Comparison of ENCODE assay signal across 8 cellular contexts in genomic region chr18:34976899-34977786, GRCh38.
DNase-seq lines count a peak whose midpoint lies in the region; ATAC-seq and TF ChIP-seq lines count a peak whose summit lies in the region.

No MANE protein-coding gene starts in this region.

- H3K36me3 ChIP-seq in endodermal cell (ENCODE audit: control insufficient read depth, insufficient read depth, low read length) (no peaks in the 10 kb centered on the region), mucosa of descending colon (ENCODE audit: low read depth) (no peaks in the 10 kb centered on the region)

- TF ChIP-seq CTCF in AG09309 (IDR thresholded peaks at IDR 0.05; ENCODE audit: control insufficient read depth, insufficient read depth, low read depth, low read length, missing control alignments) (no peak), endodermal cell (conservative IDR thresholded peaks at IDR 0.05) (no peak), mucosa of descending colon (IDR thresholded peaks at IDR 0.05) (no peak)

- peaks cover 4% of the 10 kb centered on the region for H3K4me1 ChIP-seq in endodermal cell (ENCODE audit: control insufficient read depth, insufficient read depth, low read length)
- H3K4me1 ChIP-seq in mucosa of descending colon (ENCODE audit: low read depth), result peaks cover 16% of the 10 kb centered on the region

- no peak overlapping the region for H3K27ac ChIP-seq in endodermal cell (ENCODE audit: low read depth, low read length)

- DNase-seq in AG09309 (ENCODE audit: low read depth), result no peak
- peak; percentile 78 for DNase-seq in NCI-H82 (lab: John Stamatoyannopoulos, UW)
- peak; percentile 65 for DNase-seq in activated CD8-positive, alpha-beta memory T cell treated with anti-CD3 and anti-CD28 coated beads, Interleukin-2, amount 50 U/mL, for 1 hour (ENCODE audit: extremely low read depth)
- DNase-seq in endodermal cell, result peak; percentile 93
- DNase-seq in mucosa of descending colon, result peak; percentile 92 to 94 (median 94)
- DNase-seq in stimulated activated CD8-positive, alpha-beta memory T cell treated with anti-CD3 and anti-CD28 coated beads, Interleukin-2, amount 100 ng/mL, for 48 hours (ENCODE audit: low read depth in 2 of 2), result peak; percentile 66 to 70

- intact Hi-C loops in mucosa of descending colon (cut with DNase I, micrococcal nuclease), result no loop called here

- peak overlapping the region; percentile 68 for H3K4me3 Mint-ChIP-seq in endodermal cell

- H3K36me3 Mint-ChIP-seq in endodermal cell (ENCODE audit: low read depth), result no peaks in the 10 kb centered on the region

- H3K9me3 ChIP-seq in endodermal cell (ENCODE audit: control insufficient read depth, low read length) (no peaks in the 10 kb centered on the region), mucosa of descending colon (no peaks in the 10 kb centered on the region)

- H3K9me3 Mint-ChIP-seq in endodermal cell, result no peaks in the 10 kb centered on the region

- peaks cover 84% of the 10 kb centered on the region for H3K27me3 Mint-ChIP-seq in endodermal cell (ENCODE audit: insufficient read depth)

- H3K27ac Mint-ChIP-seq in endodermal cell, result no peak overlapping the region

- peak overlapping the region; percentile 21 for H3K9ac ChIP-seq in endodermal cell (ENCODE audit: extremely low read depth, low read length, poor library complexity, severe bottlenecking)

- H3K4me3 ChIP-seq in AG09309 (ENCODE audit: control insufficient read depth, low read depth, low read length) (peak overlapping the region; percentile 74), endodermal cell (ENCODE audit: low read length) (peak overlapping the region; percentile 89), mucosa of descending colon (peak overlapping the region; percentile 77)

- H3K27me3 ChIP-seq in endodermal cell (ENCODE audit: control insufficient read depth, insufficient read depth, low read length, poor library complexity, severe bottlenecking), result peaks cover 78% of the 10 kb centered on the region

- 0% methylated on average over 21 to 78 of the region's 78 CpGs for WGBS in endodermal cell (ENCODE audit: insufficient coverage in 1 of 2, insufficient read length in 1 of 2), 2 experiments

- H3K4me1 Mint-ChIP-seq in endodermal cell, result peaks cover 27% of the 10 kb centered on the region

- ATAC-seq in GM19328 (IDR thresholded peaks at IDR 0.05; ENCODE audit: unreplicated experiment) (peak; percentile 64), HG03442 (IDR thresholded peaks at IDR 0.05; ENCODE audit: unreplicated experiment) (peak; percentile 60), mucosa of descending colon (peak; percentile 82)
